Comparison of ENCODE assay signal across 8 cellular contexts in genomic region chr16:31108035-31108793, GRCh38. TPM values are rescaled to one million over a fixed set of nuclear protein-coding genes. Genes with fewer than 3 reads are reported as not detected.
A peak's percentile ranks its signal among the peaks of the same experiment; 100 is the strongest.
DNase-seq lines count a peak whose midpoint lies in the region; ATAC-seq and TF ChIP-seq lines count a peak whose summit lies in the region.

BCKDK (plus strand) TSS chr16:31108386; CDS start chr16:31109224, 838 bp downstream.

- TF ChIP-seq CTCF in liver (IDR thresholded peaks at IDR 0.05; ENCODE audit: low read depth, low read length, missing input control), result no peak

- peak; percentile 82 for ATAC-seq in GM18909 (IDR thresholded peaks at IDR 0.05; ENCODE audit: poor library complexity, unreplicated experiment)
- ATAC-seq in HG03159 (IDR thresholded peaks at IDR 0.05; ENCODE audit: unreplicated experiment), result peak; percentile 66

- H3K36me3 ChIP-seq in liver (ENCODE audit: control insufficient read depth in 4 of 4, insufficient read depth in 3 of 4, low read depth in 1 of 4, low read length in 3 of 4), result peaks cover 0 to 10% (median 6%) of the 10 kb centered on the region in 4 donors

- peak within 1 kb of the TSS; percentile 53 to 91 (median 61) for H3K4me3 ChIP-seq in liver (ENCODE audit: low read depth in 1 of 3, low read length in 3 of 3)

- no peaks in the 10 kb centered on the region for H3K9me3 ChIP-seq in liver (ENCODE audit: control insufficient read depth in 4 of 4, low read length in 3 of 4)

- no peak for TF ChIP-seq RAD21 in liver (IDR thresholded peaks at IDR 0.05)

- peak; percentile 92 for DNase-seq in AG20443 (ENCODE audit: low spot score)
- DNase-seq in NCI-H524 treated with DMSO at 0.1 percent for 48 hours (lab: John Stamatoyannopoulos, UW), result peak; percentile 38
- peak; percentile 41 to 56 for DNase-seq in activated CD4-positive, alpha-beta T cell treated with anti-CD3 and anti-CD28 coated beads, Interleukin-2, amount 50 U/mL, for 24 hours (ENCODE audit: low read depth in 1 of 2, low spot score in 1 of 2)
- peak; percentile 27 to 70 for DNase-seq in dermis microvascular lymphatic vessel endothelial cell (ENCODE audit: low read depth in 2 of 2)
- peak; percentile 75 for DNase-seq in stimulated activated CD4-positive, alpha-beta T cell treated with anti-CD3 and anti-CD28 coated beads, Interleukin-4, amount 100 ng/mL, for 24 hours

- 4% methylated on average over 68 of the region's 68 CpGs for WGBS in liver

- H3K27ac ChIP-seq in liver (ENCODE audit: low read depth in 1 of 2, low read length in 2 of 2), result peak within 1 kb of the TSS; percentile 86 to 96

- peak within 1 kb of the TSS; percentile 34 to 72 for H3K9ac ChIP-seq in liver (ENCODE audit: low read depth in 1 of 2, low read length in 2 of 2)

- H3K27me3 ChIP-seq in liver (ENCODE audit: control insufficient read depth in 4 of 4, insufficient read depth in 4 of 4, low read length in 3 of 4), result no peaks in the 10 kb centered on the region

- peaks cover 13 to 48% (median 33%) of the 10 kb centered on the region in 4 donors for H3K4me1 ChIP-seq in liver (ENCODE audit: control insufficient read depth in 4 of 4, insufficient read depth in 4 of 4, low read length in 3 of 4)

TF ChIP-seq in liver, 16 proteins besides CTCF, POLR2A, EP300 and RAD21:
- no peak for TF ChIP-seq ZBTB33 (IDR thresholded peaks at IDR 0.05)
- TF ChIP-seq GABPA (IDR thresholded peaks at IDR 0.05 in 1 of 2, conservative IDR thresholded peaks at IDR 0.05 in 1 of 2), result peak in 1 of 2 donors; percentile 11
- TF ChIP-seq EGR1 (IDR thresholded peaks at IDR 0.05; ENCODE audit: low read depth in 2 of 2), result peak; percentile 53 to 74
- no peak for TF ChIP-seq HNF4G (IDR thresholded peaks at IDR 0.05)

RNA-seq across cellular contexts. Expression of gene BCKDK, which starts in this region (rescaled TPM):
- total RNA-seq in dermis microvascular lymphatic vessel endothelial cell, result 9.8 and 20.0 TPM in 2 replicates
- 10 to 100 TPM; 10.0 to 29.5 TPM for total RNA-seq in liver
- 10 to 100 TPM; 40.2 to 41.6 TPM for polyA plus RNA-seq in liver

Comparison
In these comparisons a context has a peak if more than half of its experiments do, and no peak if none do; other contexts are left out.
1. Peak in every context shown above with its lines: DNase-seq, ATAC-seq, H3K4me3 ChIP-seq and H3K27ac ChIP-seq.
2. DNase-seq: peak in every context shown above with its lines; median percentile 92 in AG20443; 75 in stimulated activated CD4-positive, alpha-beta T cell treated with anti-CD3 and anti-CD28 coated beads, Interleukin-4, amount 100 ng/mL, for 24 hours; 48 in activated CD4-positive, alpha-beta T cell treated with anti-CD3 and anti-CD28 coated beads, Interleukin-2, amount 50 U/mL, for 24 hours; 48 in dermis microvascular lymphatic vessel endothelial cell; 38 in NCI-H524 treated with DMSO at 0.1 percent for 48 hours.